ENCODE assay signal across 8 cellular contexts in the genomic region with DNA sequence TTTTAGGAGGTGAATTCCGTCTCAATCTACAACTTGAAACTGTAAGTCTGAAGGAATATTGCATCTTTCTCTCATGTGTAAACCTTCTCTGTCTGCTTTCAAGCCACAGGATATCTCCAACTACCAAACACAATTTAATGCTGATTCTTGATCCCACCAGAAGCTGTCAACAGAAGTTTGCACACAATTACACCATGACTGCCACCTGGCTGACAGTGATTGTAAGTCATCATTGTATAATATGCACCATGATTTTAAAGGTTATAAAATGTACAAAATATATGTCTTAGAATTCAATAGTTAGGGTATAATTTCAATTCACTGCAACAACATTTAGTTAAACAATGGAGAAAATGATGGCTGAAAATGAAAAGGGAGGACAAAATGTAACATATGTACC. TPM values are rescaled to one million over a fixed set of nuclear protein-coding genes. Genes with fewer than 3 reads are reported as not detected.
DNase-seq lines count a peak whose midpoint lies in the region; TF ChIP-seq lines count a peak whose summit lies in the region.

No MANE protein-coding gene starts in this region.

- TF ChIP-seq EP300 in esophagus muscularis mucosa (IDR thresholded peaks at IDR 0.05) (no peak), ovary (IDR thresholded peaks at IDR 0.05) (no peak)

- 88% methylated on average over 1 of the region's 1 CpG for WGBS in esophagus muscularis mucosa
- 92% methylated on average over 1 of the region's 1 CpG for WGBS in prostate gland
- WGBS in ovary, 3 donors, result 91 to 100% (median 97%) methylated on average over 1 of the region's 1 CpG

- H3F3A ChIP-seq in DOHH2 (ENCODE audit: control insufficient read depth, insufficient read depth) (no peaks in the 10 kb centered on the region), OCI-LY1 (ENCODE audit: insufficient read depth, low read length) (no peaks in the 10 kb centered on the region)

- TF ChIP-seq CTCF in DOHH2 (IDR thresholded peaks at IDR 0.05; ENCODE audit: low read depth, low read length, poor library complexity, severe bottlenecking) (peak; percentile 41), OCI-LY1 (IDR thresholded peaks at IDR 0.05; ENCODE audit: low read length) (peak; percentile 54), esophagus muscularis mucosa (IDR thresholded peaks at IDR 0.05) (peak in 2 of 3 experiments; percentile 9 to 11), prostate gland (IDR thresholded peaks at IDR 0.05) (peak in 2 of 4 experiments; percentile 41 to 47), ovary (IDR thresholded peaks at IDR 0.05) (no peak)

- no peak overlapping the region for H2AFZ ChIP-seq in OCI-LY1 (ENCODE audit: low read length)

- H3K79me2 ChIP-seq in DOHH2 (ENCODE audit: control insufficient read depth, low read length) (no peaks in the 10 kb centered on the region), OCI-LY1 (ENCODE audit: insufficient read depth, low read length) (peaks cover 5% of the 10 kb centered on the region; the same call in 1 of the 2 replicates)

- no peaks in the 10 kb centered on the region for H4K20me1 ChIP-seq in DOHH2 (ENCODE audit: control insufficient read depth, insufficient read depth, low read depth, low read length)
- H4K20me1 ChIP-seq in OCI-LY1 (ENCODE audit: insufficient read depth, low read length), result no peaks in the 10 kb centered on the region

- H3K9me2 ChIP-seq in DOHH2 (replicated peaks; ENCODE audit: control insufficient read depth, low read length) (no peaks in the 10 kb centered on the region), OCI-LY1 (ENCODE audit: low read depth, low read length) (no peaks in the 10 kb centered on the region)

- H3K36me3 ChIP-seq in DOHH2 (ENCODE audit: control insufficient read depth, low read length) (peaks cover 38% of the 10 kb centered on the region), OCI-LY1 (ENCODE audit: insufficient read depth, low read length) (peaks cover 43% of the 10 kb centered on the region), esophagus muscularis mucosa (peaks cover 10 to 68% (median 41%) of the 10 kb centered on the region in 4 donors), prostate gland (no peaks in the 10 kb centered on the region), ovary (no peaks in the 10 kb centered on the region)

- H3K27ac ChIP-seq in DOHH2 (ENCODE audit: low read depth, low read length), result no peak overlapping the region
- no peak overlapping the region for H3K27ac ChIP-seq in OCI-LY1 (ENCODE audit: low read depth, low read length, poor library complexity, severe bottlenecking)
- H3K27ac ChIP-seq in esophagus muscularis mucosa (replicated peaks in 1 of 4), result no peak overlapping the region
- no peak overlapping the region for H3K27ac ChIP-seq in prostate gland
- H3K27ac ChIP-seq in ovary, result no peak overlapping the region

- intact Hi-C loops in esophagus muscularis mucosa (cut with DNase I), result no loop called here
- intact Hi-C loops in prostate gland (cut with DNase I), result no loop called here
- intact Hi-C loops in ovary (cut with DNase I), result no loop called here

- TF ChIP-seq POLR2A in esophagus muscularis mucosa (IDR thresholded peaks at IDR 0.05; ENCODE audit: low read depth) (no peak), prostate gland (IDR thresholded peaks at IDR 0.05) (no peak), ovary (IDR thresholded peaks at IDR 0.05) (no peak)

- H3K27me3 ChIP-seq in DOHH2 (ENCODE audit: control insufficient read depth, low read length) (no peaks in the 10 kb centered on the region), OCI-LY1 (ENCODE audit: insufficient read depth, low read length) (no peaks in the 10 kb centered on the region), esophagus muscularis mucosa (no peaks in the 10 kb centered on the region), prostate gland (replicated peaks; ENCODE audit: insufficient read depth) (no peaks in the 10 kb centered on the region), ovary (no peaks in the 10 kb centered on the region)

- DNase-seq in A172 (ENCODE audit: low spot score), result peak; percentile 4
- DNase-seq in esophagus muscularis mucosa (ENCODE audit: extremely low spot score), result no peak
- no peak for DNase-seq in GOT3 (lab: John Stamatoyannopoulos, UW)
- DNase-seq in prostate gland (ENCODE audit: low spot score), result no peak
- no peak for DNase-seq in NCI-H1048 (lab: John Stamatoyannopoulos, UW)
- DNase-seq in ovary, result no peak

- H3K4me1 ChIP-seq in DOHH2 (ENCODE audit: control insufficient read depth, low read length), result no peaks in the 10 kb centered on the region
- no peaks in the 10 kb centered on the region for H3K4me1 ChIP-seq in OCI-LY1 (ENCODE audit: insufficient read depth, low read length, severe bottlenecking)
- peaks cover 0 to 13% (median 11%) of the 10 kb centered on the region in 4 donors for H3K4me1 ChIP-seq in esophagus muscularis mucosa
- no peaks in the 10 kb centered on the region for H3K4me1 ChIP-seq in prostate gland (replicated peaks)
- H3K4me1 ChIP-seq in ovary (ENCODE audit: insufficient read depth), result peaks cover 1% of the 10 kb centered on the region

- H3K4me2 ChIP-seq in DOHH2 (ENCODE audit: low read length) (no peak overlapping the region), OCI-LY1 (ENCODE audit: low read length) (no peak overlapping the region)

- no peak overlapping the region for H3K9ac ChIP-seq in OCI-LY1 (ENCODE audit: low read length)

- H3K9me3 ChIP-seq in DOHH2 (ENCODE audit: control insufficient read depth, insufficient read depth, low read length) (no peaks in the 10 kb centered on the region), OCI-LY1 (ENCODE audit: low read length) (no peaks in the 10 kb centered on the region), esophagus muscularis mucosa (no peaks in the 10 kb centered on the region), prostate gland (no peaks in the 10 kb centered on the region), ovary (no peaks in the 10 kb centered on the region)

- H3K4me3 ChIP-seq in DOHH2 (ENCODE audit: low read length) (no peak overlapping the region), OCI-LY1 (ENCODE audit: low read depth, low read length, poor library complexity, severe bottlenecking) (no peak overlapping the region), esophagus muscularis mucosa (no peak overlapping the region), prostate gland (no peak overlapping the region), ovary (no peak overlapping the region)

RNA-seq across cellular contexts. Expression of gene PREPL, which starts 18.4 kb away (rescaled TPM):
- total RNA-seq in A172 (2014; rRNA removed; shearing (Covaris generic)), result 53.9 and 62.7 TPM in 2 replicates
- 10 to 100 TPM; 33.6 to 38.6 (median 35.3) TPM for total RNA-seq in esophagus muscularis mucosa
- total RNA-seq in prostate gland, result 10 to 100 TPM; 40.3 to 49.3 TPM
- total RNA-seq in ovary, result 10 to 100 TPM; 43.2 to 85.5 (median 58.6) TPM
- 10 to 100 TPM; 19.5 to 64.1 TPM for polyA plus RNA-seq in ovary

RNA-seq across cellular contexts. Expression of gene CAMKMT, which starts 18.9 kb away (rescaled TPM):
- total RNA-seq in A172 (2014; rRNA removed; shearing (Covaris generic)), result 2.1 and 16.7 TPM in 2 replicates
- 1 to 10 TPM; 5.8 to 8.3 (median 6.9) TPM for total RNA-seq in esophagus muscularis mucosa
- total RNA-seq in prostate gland, result 1 to 10 TPM; 5.4 to 7.6 TPM
- 10 to 100 TPM in 2 of 7 donors, 1 to 10 TPM in 5; 6.5 to 10.7 (median 9.3) TPM for total RNA-seq in ovary
- polyA plus RNA-seq in ovary, result 1 to 10 TPM; 3.5 to 8.4 TPM

Comparison
In these comparisons a context has a peak if more than half of its experiments do, and no peak if none do; other contexts are left out.
1. CTCF ChIP-seq: peak in DOHH2 (single experiment), OCI-LY1 (single experiment) and esophagus muscularis mucosa (2 of 3); none in ovary (0 of 3).